8 cellular contexts compared by ENCODE assay signal in the genomic region with DNA sequence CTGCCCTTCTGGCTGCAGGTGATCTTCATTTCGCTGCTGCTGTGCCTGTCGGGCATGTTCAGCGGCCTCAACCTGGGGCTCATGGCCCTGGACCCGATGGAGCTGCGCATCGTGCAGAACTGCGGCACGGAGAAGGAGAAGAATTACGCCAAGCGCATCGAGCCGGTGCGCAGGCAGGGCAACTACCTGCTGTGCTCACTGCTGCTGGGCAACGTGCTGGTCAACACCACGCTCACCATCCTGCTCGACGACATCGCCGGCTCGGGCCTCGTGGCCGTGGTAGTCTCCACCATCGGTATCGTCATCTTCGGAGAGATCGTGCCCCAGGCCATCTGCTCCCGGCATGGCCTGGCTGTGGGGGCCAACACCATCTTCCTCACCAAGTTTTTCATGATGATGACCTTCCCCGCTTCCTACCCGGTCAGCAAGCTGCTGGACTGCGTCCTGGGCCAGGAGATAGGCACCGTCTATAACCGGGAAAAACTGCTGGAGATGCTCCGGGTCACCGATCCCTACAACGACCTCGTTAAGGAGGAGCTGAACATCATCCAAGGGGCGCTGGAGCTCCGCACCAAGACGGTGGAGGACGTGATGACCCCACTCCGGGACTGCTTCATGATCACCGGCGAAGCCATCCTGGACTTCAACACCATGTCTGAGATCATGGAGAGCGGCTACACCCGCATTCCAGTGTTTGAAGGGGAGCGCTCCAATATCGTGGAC. TPM values are rescaled to one million over a fixed set of nuclear protein-coding genes. Genes with fewer than 3 reads are reported as not detected.
DNase-seq lines count a peak whose midpoint lies in the region; ATAC-seq and TF ChIP-seq lines count a peak whose summit lies in the region.

No MANE protein-coding gene starts in this region.

- H3K4me1 ChIP-seq in naive thymus-derived CD4-positive, alpha-beta T cell (ENCODE audit: control insufficient read depth in 2 of 2, insufficient read depth in 2 of 2, low read length in 2 of 2): peaks cover 37% of the 10 kb centered on the region in 2 donors

- intact Hi-C loops in naive thymus-derived CD4-positive, alpha-beta T cell (cut with micrococcal nuclease): loop anchor here (5.0 kb wide), 8 partner anchors 82 to 1857 kb away; a partner anchor contains a TSS

- no peak overlapping the region for H3K27ac Mint-ChIP-seq in T-cell
- H3K27ac Mint-ChIP-seq in endothelial cell (ENCODE audit: unreplicated experiment): peak overlapping the region; percentile 6
- H3K27ac Mint-ChIP-seq in naive thymus-derived CD4-positive, alpha-beta T cell: peak overlapping the region in 3 of 9 donors; percentile 43 to 96 (median 52)

- peaks cover 0 to 5% of the 10 kb centered on the region in 2 donors for H3K27me3 Mint-ChIP-seq in T-cell
- H3K27me3 Mint-ChIP-seq in endothelial cell (ENCODE audit: unreplicated experiment): peaks cover 8% of the 10 kb centered on the region
- H3K27me3 Mint-ChIP-seq in naive thymus-derived CD4-positive, alpha-beta T cell: peaks cover 0 to 7% (median 5%) of the 10 kb centered on the region in 5 donors

- no peak for ATAC-seq in T-cell (replicated peaks in 1 of 4)
- ATAC-seq in naive thymus-derived CD4-positive, alpha-beta T cell: no peak
- no peak for ATAC-seq in HG03196 (IDR thresholded peaks at IDR 0.05; ENCODE audit: unreplicated experiment)
- no peak for ATAC-seq in GM18502 (IDR thresholded peaks at IDR 0.05; ENCODE audit: poor library complexity, unreplicated experiment)

- POLR2A ChIA-PET in T-cell (lab: Charles Lee): no interaction called here
- POLR2A ChIA-PET in naive thymus-derived CD4-positive, alpha-beta T cell (lab: Charles Lee): interaction anchor here (1.3 kb wide), 1 partner anchor 151 kb away, joined by 4 read pairs; no protein-coding TSS in a partner anchor

- H3K4me3 Mint-ChIP-seq in T-cell (peak overlapping the region; percentile 91 to 93 (median 92)), endothelial cell (ENCODE audit: unreplicated experiment) (peak overlapping the region; percentile 84)
- peak overlapping the region; percentile 86 to 99 (median 96) for H3K4me3 Mint-ChIP-seq in naive thymus-derived CD4-positive, alpha-beta T cell

- H3K4me1 Mint-ChIP-seq in T-cell: peaks cover 62 to 63% (median 63%) of the 10 kb centered on the region in 3 donors
- peaks cover 14% of the 10 kb centered on the region for H3K4me1 Mint-ChIP-seq in endothelial cell (ENCODE audit: unreplicated experiment)
- H3K4me1 Mint-ChIP-seq in naive thymus-derived CD4-positive, alpha-beta T cell: peaks cover 49 to 79% (median 63%) of the 10 kb centered on the region in 7 donors

- no peak for TF ChIP-seq CTCF in endothelial cell (IDR thresholded peaks at IDR 0.05; ENCODE audit: unreplicated experiment)

- H3K36me3 ChIP-seq in naive thymus-derived CD4-positive, alpha-beta T cell (ENCODE audit: control insufficient read depth in 2 of 3, insufficient read depth in 3 of 3, low read length in 3 of 3): no peaks in the 10 kb centered on the region

- H3K27ac ChIP-seq in naive thymus-derived CD4-positive, alpha-beta T cell (ENCODE audit: low read depth, low read length): peak overlapping the region; percentile 83

- H3K27me3 ChIP-seq in naive thymus-derived CD4-positive, alpha-beta T cell (ENCODE audit: control insufficient read depth in 2 of 2, insufficient read depth in 2 of 2, low read length in 2 of 2): no peaks in the 10 kb centered on the region

- no peaks in the 10 kb centered on the region for H3K9me3 ChIP-seq in naive thymus-derived CD4-positive, alpha-beta T cell (ENCODE audit: control insufficient read depth in 2 of 3, low read length in 3 of 3)

- H3K9me3 Mint-ChIP-seq in T-cell: no peaks in the 10 kb centered on the region
- H3K9me3 Mint-ChIP-seq in endothelial cell (ENCODE audit: unreplicated experiment): no peaks in the 10 kb centered on the region
- H3K9me3 Mint-ChIP-seq in naive thymus-derived CD4-positive, alpha-beta T cell: peaks cover 0 to 4% (median 0%) of the 10 kb centered on the region in 11 donors

- CTCF ChIA-PET in T-cell (lab: Charles Lee): interaction anchor here in 1 of 2 donors (0.6 kb wide), 1 partner anchor 173 kb away, joined by 6 read pairs; no protein-coding TSS in a partner anchor
- CTCF ChIA-PET in naive thymus-derived CD4-positive, alpha-beta T cell (lab: Charles Lee): no interaction called here

- H3K36me3 Mint-ChIP-seq in T-cell: no peaks in the 10 kb centered on the region
- H3K36me3 Mint-ChIP-seq in endothelial cell (ENCODE audit: low read depth, unreplicated experiment): peaks cover 7% of the 10 kb centered on the region
- H3K36me3 Mint-ChIP-seq in naive thymus-derived CD4-positive, alpha-beta T cell: peaks cover 0 to 16% (median 0%) of the 10 kb centered on the region in 5 donors

- DNase-seq in NCI-H1105 treated with DMSO at 0.1 percent for 48 hours (lab: John Stamatoyannopoulos, UW): peak; percentile 16
- no peak for DNase-seq in NCI-H1105 (lab: John Stamatoyannopoulos, UW)
- peak in 9 of 34 experiments; percentile 2 to 14 (median 4) for DNase-seq in T-cell
- DNase-seq in endothelial cell (ENCODE audit: low spot score): peak; percentile 19
- peak in 3 of 9 donors; percentile 1 to 26 (median 15) for DNase-seq in naive thymus-derived CD4-positive, alpha-beta T cell
- DNase-seq in activated CD4-positive, CD25-positive, alpha-beta regulatory T cell (lab: John Stamatoyannopoulos, UW): no peak

- H3K4me3 ChIP-seq in naive thymus-derived CD4-positive, alpha-beta T cell (ENCODE audit: low read length): peak overlapping the region; percentile 98

RNA-seq across cellular contexts. Expression of a gene that starts 1.3 kb away (rescaled TPM):
- total RNA-seq in T-cell: 10 to 100 TPM; 11.6 to 15.4 (median 14.2) TPM
- total RNA-seq in endothelial cell (ENCODE audit: unreplicated experiment): 4.6 TPM
- total RNA-seq in naive thymus-derived CD4-positive, alpha-beta T cell: 10 to 100 TPM in 3 of 5 experiments, 1 to 10 TPM in 2; 9.3 to 17.5 (median 12.0) TPM
- 1 to 10 TPM; 4.3 to 6.7 TPM for polyA plus RNA-seq in naive thymus-derived CD4-positive, alpha-beta T cell

RNA-seq across cellular contexts. Expression of a gene that starts 50.1 kb away (rescaled TPM):
- 1 to 10 TPM in 1 of 5 donors, under 1 TPM in 4; 0.26 to 1.3 (median 0.50) TPM for total RNA-seq in T-cell
- 1.4 TPM for total RNA-seq in endothelial cell (ENCODE audit: unreplicated experiment)
- 1 to 10 TPM in 4 of 5 experiments, under 1 TPM in 1; 0.39 to 3.7 (median 2.1) TPM for total RNA-seq in naive thymus-derived CD4-positive, alpha-beta T cell
- under 1 TPM in 1 of 2 donors, not detected in 1; 0.08 TPM for polyA plus RNA-seq in naive thymus-derived CD4-positive, alpha-beta T cell

Comparison
In these comparisons a context has a peak if more than half of its experiments do, and no peak if none do; other contexts are left out.
1. DNase-seq: peak in NCI-H1105 treated with DMSO at 0.1 percent for 48 hours (single experiment) and endothelial cell (single experiment); none in NCI-H1105 (single experiment) and activated CD4-positive, CD25-positive, alpha-beta regulatory T cell (0 of 4).
2. Peak in every context shown above with its lines, with median percentiles within 50 percentile points of each other: H3K4me3 Mint-ChIP-seq.